In genomic region chr9:136404801-136405136, GRCh38 we compare ENCODE assay signal across 1 cellular context.
A peak's percentile ranks its signal among the peaks of the same experiment; 100 is the strongest.
TF ChIP-seq lines count a peak whose summit lies in the region.

No MANE protein-coding gene starts in this region.

TF ChIP-seq in K562, 482 proteins besides CTCF, POLR2A, EP300 and RAD21:
- TF ChIP-seq CEBPB (tag; IDR thresholded peaks at IDR 0.05) (no peak), ZKSCAN8 (CRISPR knock-in tag; IDR thresholded peaks at IDR 0.05) (no peak), ZEB2 (IDR thresholded peaks at IDR 0.05) (no peak), CHCHD3 (CRISPR knock-in tag; IDR thresholded peaks at IDR 0.05) (no peak), FUS (optimal IDR thresholded peaks at IDR 0.05; ENCODE audit: low read depth, low read length) (no peak), SFPQ (IDR thresholded peaks at IDR 0.05; ENCODE audit: low read depth, low read length) (no peak), ZFP1 (CRISPR knock-in tag; IDR thresholded peaks at IDR 0.05) (no peak), RBFOX2 (IDR thresholded peaks at IDR 0.05; ENCODE audit: low read depth, low read length) (peak; percentile 4; the same call in 1 of the 2 replicates), ETV1 (tag; conservative IDR thresholded peaks at IDR 0.05; ENCODE audit: low read depth) (no peak), MTA1 (IDR thresholded peaks at IDR 0.05; ENCODE audit: borderline replicate concordance) (no peak), ZNF165 (CRISPR knock-in tag; IDR thresholded peaks at IDR 0.05; ENCODE audit: borderline replicate concordance) (no peak), POLR2G (IDR thresholded peaks at IDR 0.05; ENCODE audit: low read depth, low read length) (peak; percentile 50), DDX20 (tag; IDR thresholded peaks at IDR 0.05; ENCODE audit: low read depth) (no peak)
